In the genomic region with DNA sequence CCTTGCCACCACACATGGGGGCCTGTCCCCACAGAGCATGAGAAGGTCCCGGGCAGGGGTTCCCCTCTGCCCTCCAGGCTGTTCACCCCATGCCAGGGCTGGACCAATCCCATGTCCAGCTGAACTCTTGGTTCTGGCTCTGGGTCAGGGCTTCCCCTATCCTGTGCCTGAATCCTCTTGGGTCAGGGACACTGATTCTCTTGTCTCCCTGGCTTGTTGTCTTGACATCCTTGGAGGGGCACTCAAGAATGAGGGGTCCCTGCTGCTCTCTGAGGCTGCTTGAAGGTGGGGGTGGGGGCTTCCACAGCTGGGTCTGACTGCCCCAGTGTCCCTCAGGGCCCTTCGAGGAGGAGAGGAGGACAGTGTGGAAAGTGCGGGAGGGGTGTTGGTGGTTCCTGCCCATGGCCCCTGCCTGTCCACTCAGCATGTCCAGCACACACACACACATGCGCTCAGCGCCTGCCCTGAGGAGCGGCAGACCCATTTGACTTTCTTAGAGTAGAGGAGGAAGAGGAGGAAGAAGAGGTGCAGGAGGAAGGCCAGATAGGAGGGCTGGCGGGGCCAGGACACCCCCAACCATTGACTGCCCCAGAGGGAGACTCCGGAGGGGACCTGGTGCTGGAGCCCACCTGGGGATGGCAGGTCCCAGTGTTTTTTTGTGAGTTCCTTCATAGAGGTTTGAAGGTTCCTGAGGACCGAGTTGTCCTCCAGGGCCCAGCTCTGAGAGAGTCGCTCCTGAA, we compare ENCODE assay signal across 18 cellular contexts. TPM values are rescaled to one million over a fixed set of nuclear protein-coding genes. Genes with fewer than 3 reads are reported as not detected.
"Had no signal": no experiment of that assay in that cellular context is flagged by ENCODE, and none has a peak within 500 bp of the region (broad histone marks: within the 10 kb centered on the region; RNA-seq: fewer than 3 reads in every experiment).

No MANE protein-coding gene starts in this region.

- H3K36me3 Mint-ChIP-seq: activated naive CD8-positive, alpha-beta T cell treated with anti-CD3 and anti-CD28 coated beads for 36 hours; type B pancreatic cell had no signal

- H3K4me1 Mint-ChIP-seq: activated T-helper 17 cell treated with anti-CD3 and anti-CD28 coated beads, Interleukin-2, amount 50 U/mL, for 72 hours had no signal

- H3K36me3 ChIP-seq: brain microvascular endothelial cell, pancreas, SJCRH30 had no signal

- H3K27me3 ChIP-seq: brain microvascular endothelial cell, pancreas had no signal

- H3K27ac Mint-ChIP-seq: activated CD8-positive, alpha-beta T cell treated with anti-CD3 and anti-CD28 coated beads for 36 hours; activated naive CD8-positive, alpha-beta T cell treated with anti-CD3 and anti-CD28 coated beads for 36 hours; activated T-helper 17 cell treated with anti-CD3 and anti-CD28 coated beads, Interleukin-2, amount 50 U/mL, for 72 hours; type B pancreatic cell had no signal

- H3K4me1 ChIP-seq: SJCRH30 had no signal

- ATAC-seq: activated CD4-positive, CD25-positive, alpha-beta regulatory T cell treated with anti-CD3 and anti-CD28 coated beads, Interleukin-2, amount 50 U/mL, for 24 hours; activated CD8-positive, alpha-beta T cell treated with anti-CD3 and anti-CD28 coated beads for 36 hours; activated T-helper 17 cell treated with anti-CD3 and anti-CD28 coated beads, Interleukin-2, amount 50 U/mL, for 72 hours; pancreas had no signal

- H3K4me3 Mint-ChIP-seq: activated CD8-positive, alpha-beta T cell treated with anti-CD3 and anti-CD28 coated beads for 36 hours; activated naive CD8-positive, alpha-beta T cell treated with anti-CD3 and anti-CD28 coated beads for 36 hours; activated T-helper 17 cell treated with anti-CD3 and anti-CD28 coated beads, Interleukin-2, amount 50 U/mL, for 72 hours; type B pancreatic cell had no signal

- H3K27me3 Mint-ChIP-seq: activated CD8-positive, alpha-beta T cell treated with anti-CD3 and anti-CD28 coated beads for 36 hours; activated naive CD8-positive, alpha-beta T cell treated with anti-CD3 and anti-CD28 coated beads for 36 hours; activated T-helper 17 cell treated with anti-CD3 and anti-CD28 coated beads, Interleukin-2, amount 50 U/mL, for 72 hours had no signal

- H3K4me3 ChIP-seq: dorsolateral prefrontal cortex, pancreas, SJCRH30, skin epidermis had no signal

- FAIRE-seq: pancreas had no signal

- DNase-seq: activated CD8-positive, alpha-beta T cell treated with anti-CD3 and anti-CD28 coated beads for 36 hours; activated naive CD8-positive, alpha-beta T cell treated with anti-CD3 and anti-CD28 coated beads for 36 hours; brain microvascular endothelial cell; cerebellar nuclear complex; hippocampal formation; mesenchymal stem cell had no signal

- H3K9me3 ChIP-seq: pancreas, SJCRH30 had no signal

- H3K27ac ChIP-seq: brain microvascular endothelial cell, dorsolateral prefrontal cortex, pancreas, SJCRH30, skin epidermis had no signal

- H3K9me3 Mint-ChIP-seq: activated CD8-positive, alpha-beta T cell treated with anti-CD3 and anti-CD28 coated beads for 36 hours; activated naive CD8-positive, alpha-beta T cell treated with anti-CD3 and anti-CD28 coated beads for 36 hours; activated T-helper 17 cell treated with anti-CD3 and anti-CD28 coated beads, Interleukin-2, amount 50 U/mL, for 72 hours; type B pancreatic cell had no signal

RNA-seq across cellular contexts. Expression of gene TNFRSF13B, which starts 47.0 kb away (rescaled TPM):
- total RNA-seq: activated CD8-positive, alpha-beta T cell treated with anti-CD3 and anti-CD28 coated beads for 36 hours; activated T-helper 17 cell treated with anti-CD3 and anti-CD28 coated beads, Interleukin-2, amount 50 U/mL, for 72 hours; glomerular endothelial cell; renal cortical epithelial cell; SJCRH30; subcutaneous adipose tissue; T-helper 2 cell treated with Interferon-gamma antibody and Interleukin-4, amounts not matched to agents 100 ng/mL and 5 ng/mL, for 36 hours had no signal
- polyA plus RNA-seq: neural cell, pancreas had no signal
